8 cellular contexts compared by ENCODE assay signal in the genomic region with DNA sequence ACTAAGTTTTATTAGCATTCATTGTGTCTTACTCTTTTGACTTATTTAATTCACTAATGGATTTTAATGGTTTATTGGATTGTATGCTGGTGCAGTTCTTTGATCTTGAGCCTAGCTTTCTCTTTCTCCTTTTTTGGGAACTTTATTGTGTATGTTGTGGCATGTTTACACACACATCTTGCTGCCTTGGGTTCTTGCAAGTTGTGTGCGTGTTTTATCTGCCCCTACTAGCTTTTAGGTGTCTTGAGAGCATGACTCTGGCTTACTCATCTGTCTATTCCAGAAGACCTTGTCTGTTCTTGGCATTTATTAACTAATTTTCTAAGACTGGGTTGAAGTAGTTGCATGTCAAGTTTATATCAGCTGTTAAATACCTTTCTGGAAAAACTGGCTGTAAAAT. TPM values are rescaled to one million over a fixed set of nuclear protein-coding genes. Genes with fewer than 3 reads are reported as not detected.
DNase-seq lines count a peak whose midpoint lies in the region; TF ChIP-seq lines count a peak whose summit lies in the region.

No MANE protein-coding gene starts in this region.

- H3K27me3 ChIP-seq in A673 (replicated peaks; ENCODE audit: insufficient read depth, low read depth, low read length, poor library complexity) = no peaks in the 10 kb centered on the region
- H3K27me3 ChIP-seq in HUES6 (ENCODE audit: control insufficient read depth, insufficient read depth, low read length) = no peaks in the 10 kb centered on the region
- H3K27me3 ChIP-seq in breast epithelium = no peaks in the 10 kb centered on the region
- no peaks in the 10 kb centered on the region for H3K27me3 ChIP-seq in mononuclear cell (ENCODE audit: insufficient read depth, low read length)

- POLR2A ChIA-PET in A673 (lab: Charles Lee; ENCODE audit: low non-redundant PET) = no interaction called here

- no peaks in the 10 kb centered on the region for H3K9me3 ChIP-seq in A673 (ENCODE audit: low read depth, low read length, poor library complexity, severe bottlenecking)
- H3K9me3 ChIP-seq in HUES6 (ENCODE audit: control insufficient read depth, insufficient read depth, low read depth, low read length) = no peaks in the 10 kb centered on the region
- H3K9me3 ChIP-seq in breast epithelium = no peaks in the 10 kb centered on the region
- H3K9me3 ChIP-seq in mononuclear cell (ENCODE audit: low read depth, low read length) = no peaks in the 10 kb centered on the region

- no peak for TF ChIP-seq CTCF in A673 (conservative IDR thresholded peaks at IDR 0.05; ENCODE audit: low read depth, low read length)
- no peak for TF ChIP-seq CTCF in breast epithelium (IDR thresholded peaks at IDR 0.05)

- BruUV-seq in A673 (replicated peaks; lab: Mats Ljungman, UMichigan) = no TSS peak

- no peaks in the 10 kb centered on the region for H3K36me3 ChIP-seq in A673 (ENCODE audit: insufficient read depth, low read length, poor library complexity, severe bottlenecking)
- H3K36me3 ChIP-seq in HUES6 (ENCODE audit: control insufficient read depth, insufficient read depth, low read length) = peaks cover 24% of the 10 kb centered on the region
- H3K36me3 ChIP-seq in breast epithelium = no peaks in the 10 kb centered on the region

- peak overlapping the region; percentile 91 for H3K9ac ChIP-seq in HUES6 (ENCODE audit: low read length)

- intact Hi-C loops in A673 (cut with micrococcal nuclease; ENCODE audit: unreplicated experiment) = no loop called here
- intact Hi-C loops in breast epithelium (cut with DNase I; ENCODE audit: low total_unique reads) = no loop called here

- H3K4me3 ChIP-seq in A673 (ENCODE audit: low read depth, low read length, poor library complexity, severe bottlenecking) (peak overlapping the region; percentile 78), HUES6 (ENCODE audit: low read depth, low read length) (peak overlapping the region; percentile 90), breast epithelium (peak overlapping the region; percentile 92 to 97 (median 94)), mononuclear cell (ENCODE audit: low read length) (peak overlapping the region; percentile 93)

- H3K27ac ChIP-seq in A673 (ENCODE audit: low read depth, low read length, poor library complexity, severe bottlenecking) (no peak overlapping the region), HUES6 (ENCODE audit: low read depth, low read length) (no peak overlapping the region), breast epithelium (peak overlapping the region; percentile 99)

- H3K4me1 ChIP-seq in A673 (ENCODE audit: insufficient read depth, low read length, poor library complexity, severe bottlenecking) (peaks cover 9% of the 10 kb centered on the region), HUES6 (ENCODE audit: control insufficient read depth, insufficient read depth, low read length) (peaks cover 8% of the 10 kb centered on the region), breast epithelium (peaks cover 0 to 4% of the 10 kb centered on the region in 2 donors), mononuclear cell (ENCODE audit: insufficient read depth, low read length) (peaks cover 39% of the 10 kb centered on the region)

- DNase-seq in A673 (ENCODE audit: low spot score) (no peak), breast epithelium (ENCODE audit: low spot score in 2 of 2) (no peak), GM19238 (ENCODE audit: insufficient read length, low spot score) (no peak), epidermal melanocyte (ENCODE audit: insufficient read length, low spot score) (no peak)
- DNase-seq in stimulated activated CD4-positive, alpha-beta T cell treated with anti-CD3 and anti-CD28 coated beads, Interleukin-4, amount 100 ng/mL, for 24 hours = no peak
- DNase-seq in activated CD4-positive, alpha-beta T cell treated with anti-CD3 and anti-CD28 coated beads, Interleukin-2, amount 50 U/mL, for 1 hour = no peak

- CTCF ChIA-PET in A673 (lab: Charles Lee) = interaction anchor here (0.7 kb wide), 1 partner anchor 31 kb away, joined by 5 read pairs; no protein-coding TSS in a partner anchor

- TF ChIP-seq POLR2A in breast epithelium (IDR thresholded peaks at IDR 0.05) = no peak

RNA-seq across cellular contexts. Expression of gene TMEM165, which starts 2.7 kb away (rescaled TPM):
- total RNA-seq in A673 (2021) = 33.5 and 34.7 TPM in 2 replicates
- total RNA-seq in breast epithelium = 100 to 1,000 TPM; 165 to 386 (median 204) TPM
- total RNA-seq in mononuclear cell = 48.4 TPM

RNA-seq across cellular contexts. Expression of gene SRD5A3, which starts 52.4 kb away (rescaled TPM):
- total RNA-seq in A673 (2021) (40.4 and 48.1 TPM in 2 replicates), breast epithelium (10 to 100 TPM; 13.9 to 20.3 (median 14.4) TPM), mononuclear cell (2.7 TPM)

Comparison
In these comparisons a context has a peak if more than half of its experiments do, and no peak if none do; other contexts are left out.
1. H3K27ac ChIP-seq: peak in breast epithelium (2 of 2); none in A673 (single experiment) and HUES6 (single experiment).
2. Peak in every context shown above with its lines, with median percentiles within 50 percentile points of each other: H3K4me3 ChIP-seq.